ENCODE assay signal across 8 cellular contexts in the genomic region with DNA sequence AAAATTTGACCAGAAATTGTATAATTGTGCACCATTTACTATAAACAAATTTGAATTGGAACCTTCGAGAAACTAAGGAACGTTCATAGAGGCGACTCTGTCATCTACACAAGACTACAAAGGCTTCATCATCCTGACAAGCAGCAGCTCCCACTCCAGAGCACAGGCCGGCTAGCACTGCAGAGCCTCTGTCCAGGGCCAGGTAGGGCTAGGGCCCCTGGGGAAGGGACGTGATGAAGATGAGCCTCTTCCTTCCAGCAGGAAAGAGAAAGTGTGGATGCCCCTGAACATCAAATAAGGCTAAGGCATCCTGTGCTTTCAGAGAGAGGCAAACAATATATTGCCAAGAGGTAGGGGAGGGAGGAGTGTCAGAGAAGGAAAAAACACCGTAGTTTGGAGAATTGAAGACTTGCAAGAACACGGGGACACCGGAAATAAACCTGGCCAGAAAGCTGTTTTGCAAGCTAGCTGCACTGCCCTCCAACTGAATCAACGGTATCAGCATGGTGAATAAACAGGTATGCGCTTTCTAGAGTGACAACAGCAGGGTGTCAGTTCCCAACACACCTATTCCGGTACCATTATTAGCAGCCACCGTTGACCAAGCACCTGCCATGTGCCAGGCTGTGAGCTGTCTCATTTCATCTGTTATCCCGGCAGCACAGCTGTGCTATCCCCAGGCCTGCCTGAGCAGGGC. TPM values are rescaled to one million over a fixed set of nuclear protein-coding genes. Genes with fewer than 3 reads are reported as not detected.
DNase-seq lines count a peak whose midpoint lies in the region; ATAC-seq lines count a peak whose summit lies in the region.

No MANE protein-coding gene starts in this region.

- H3K4ac ChIP-seq in neuronal stem cell (ENCODE audit: low read length) = no peak overlapping the region

- no peaks in the 10 kb centered on the region for H3K79me1 ChIP-seq in neuronal stem cell (ENCODE audit: low read depth, low read length)

- H3K27ac Mint-ChIP-seq in central memory CD8-positive, alpha-beta T cell (ENCODE audit: low read depth) = peak overlapping the region; percentile 85
- H3K27ac Mint-ChIP-seq in natural killer cell treated with Interleukin-12 subunit alpha and Interleukin-12 subunit beta and Interleukin-15 and Interleukin-18, amount 100 ng/mL, for 72 hours = peak overlapping the region in 1 of 2 donors; percentile 46

- peaks cover 0 to 4% of the 10 kb centered on the region in 2 donors for H3K36me3 ChIP-seq in neuronal stem cell (replicated peaks in 1 of 2; ENCODE audit: control insufficient read depth in 2 of 2, insufficient read depth in 2 of 2, low read length in 2 of 2)

- no peak overlapping the region for H3K27ac ChIP-seq in neuronal stem cell (replicated peaks; ENCODE audit: low read length)

- no peak overlapping the region for H3K9ac ChIP-seq in neuronal stem cell (ENCODE audit: low read depth, low read length, poor library complexity)

- no peak overlapping the region for H4K8ac ChIP-seq in neuronal stem cell (ENCODE audit: low read depth, low read length)

- H2AK5ac ChIP-seq in neuronal stem cell (ENCODE audit: low read depth, low read length) = no peak overlapping the region

- DNase-seq in COLO668 (lab: John Stamatoyannopoulos, UW; ENCODE audit: unreplicated experiment) (peak; percentile 38), NCI-H2081 treated with DMSO at 0.1 percent for 48 hours (lab: John Stamatoyannopoulos, UW) (peak; percentile 49), neuronal stem cell (ENCODE audit: low spot score) (no peak)
- DNase-seq in central memory CD8-positive, alpha-beta T cell (ENCODE audit: low spot score in 2 of 2) = peak in 1 of 2 donors; percentile 9
- DNase-seq in natural killer cell treated with Interleukin-12 subunit alpha and Interleukin-12 subunit beta and Interleukin-15 and Interleukin-18, amount 100 ng/mL, for 72 hours (ENCODE audit: low spot score) = no peak

- no peak overlapping the region for H3K4me2 ChIP-seq in neuronal stem cell (ENCODE audit: insufficient read depth, low read length, poor library complexity, severe bottlenecking)

- H3K9me3 ChIP-seq in neuronal stem cell (replicated peaks in 1 of 2; ENCODE audit: control insufficient read depth in 2 of 2, insufficient read depth in 1 of 2, low read depth in 1 of 2, low read length in 2 of 2) = no peaks in the 10 kb centered on the region

- no peak overlapping the region for H2AFZ ChIP-seq in neuronal stem cell (ENCODE audit: low read length)

- H2BK5ac ChIP-seq in neuronal stem cell (ENCODE audit: low read length) = no peak overlapping the region

- peak overlapping the region; percentile 67 for H3K4me3 Mint-ChIP-seq in central memory CD8-positive, alpha-beta T cell
- H3K4me3 Mint-ChIP-seq in natural killer cell treated with Interleukin-12 subunit alpha and Interleukin-12 subunit beta and Interleukin-15 and Interleukin-18, amount 100 ng/mL, for 72 hours = peak overlapping the region; percentile 47

- H3K27me3 Mint-ChIP-seq in central memory CD8-positive, alpha-beta T cell = no peaks in the 10 kb centered on the region
- H3K27me3 Mint-ChIP-seq in natural killer cell treated with Interleukin-12 subunit alpha and Interleukin-12 subunit beta and Interleukin-15 and Interleukin-18, amount 100 ng/mL, for 72 hours = no peaks in the 10 kb centered on the region

- no CpG with 5 or more reads among the region's 13 CpGs for WGBS in neuronal stem cell (ENCODE audit: extremely low coverage in 2 of 2, insufficient read length in 2 of 2, insufficient replicate concordance in 1 of 2), 2 donors

- no peak overlapping the region for H3K4me3 ChIP-seq in neuronal stem cell (ENCODE audit: low read length in 2 of 2)

- H3K36me3 Mint-ChIP-seq in central memory CD8-positive, alpha-beta T cell (ENCODE audit: insufficient read depth) = peaks cover 9% of the 10 kb centered on the region
- H3K36me3 Mint-ChIP-seq in natural killer cell treated with Interleukin-12 subunit alpha and Interleukin-12 subunit beta and Interleukin-15 and Interleukin-18, amount 100 ng/mL, for 72 hours = no peaks in the 10 kb centered on the region

- no peak overlapping the region for H3K18ac ChIP-seq in neuronal stem cell (ENCODE audit: low read length)

- no peak for ATAC-seq in central memory CD8-positive, alpha-beta T cell (replicated peaks; ENCODE audit: extremely low read depth, poor library complexity, severe bottlenecking)
- ATAC-seq in natural killer cell treated with Interleukin-12 subunit alpha and Interleukin-12 subunit beta and Interleukin-15 and Interleukin-18, amount 100 ng/mL, for 72 hours = no peak
- ATAC-seq in GM18873 (IDR thresholded peaks at IDR 0.05; ENCODE audit: low FRiP score, unreplicated experiment) = no peak
- no peak for ATAC-seq in GM21447 (IDR thresholded peaks at IDR 0.05; ENCODE audit: unreplicated experiment)
- ATAC-seq in HG03175 (IDR thresholded peaks at IDR 0.05; ENCODE audit: unreplicated experiment) = no peak

- no peak overlapping the region for H3K23ac ChIP-seq in neuronal stem cell (ENCODE audit: low read depth, low read length, poor library complexity)

- H3K14ac ChIP-seq in neuronal stem cell (ENCODE audit: low read length) = no peak overlapping the region

- no peaks in the 10 kb centered on the region for H3K27me3 ChIP-seq in neuronal stem cell (ENCODE audit: control insufficient read depth in 3 of 3, insufficient read depth in 3 of 3, low read depth in 1 of 3, low read length in 3 of 3)

- H3K9me3 Mint-ChIP-seq in central memory CD8-positive, alpha-beta T cell = no peaks in the 10 kb centered on the region
- no peaks in the 10 kb centered on the region for H3K9me3 Mint-ChIP-seq in natural killer cell treated with Interleukin-12 subunit alpha and Interleukin-12 subunit beta and Interleukin-15 and Interleukin-18, amount 100 ng/mL, for 72 hours

- H2BK120ac ChIP-seq in neuronal stem cell (ENCODE audit: low read depth, low read length) = no peak overlapping the region

- H4K91ac ChIP-seq in neuronal stem cell (ENCODE audit: low read depth, low read length, poor library complexity) = no peak overlapping the region

- peaks cover 8% of the 10 kb centered on the region for H3K4me1 Mint-ChIP-seq in central memory CD8-positive, alpha-beta T cell
- H3K4me1 Mint-ChIP-seq in natural killer cell treated with Interleukin-12 subunit alpha and Interleukin-12 subunit beta and Interleukin-15 and Interleukin-18, amount 100 ng/mL, for 72 hours (ENCODE audit: low read depth in 2 of 2) = peaks cover 7 to 16% of the 10 kb centered on the region in 2 donors

- no peak overlapping the region for H2BK12ac ChIP-seq in neuronal stem cell (ENCODE audit: low read length)

- H2BK15ac ChIP-seq in neuronal stem cell (ENCODE audit: low read length) = no peak overlapping the region

- H3K4me1 ChIP-seq in neuronal stem cell (ENCODE audit: control insufficient read depth in 2 of 2, insufficient read depth in 1 of 2, low read depth in 1 of 2, low read length in 2 of 2) = peaks cover 12 to 19% of the 10 kb centered on the region in 2 donors

RNA-seq across cellular contexts. Expression of a gene that starts 12.4 kb away (rescaled TPM):
- total RNA-seq in natural killer cell treated with Interleukin-12 subunit alpha and Interleukin-12 subunit beta and Interleukin-15 and Interleukin-18, amount 100 ng/mL, for 72 hours = 10 to 100 TPM; 10.5 to 16.2 TPM
- polyA plus RNA-seq in neuronal stem cell (2013, experiment 1 of 2) = 33.7 TPM
- 33.8 TPM for polyA plus RNA-seq in neuronal stem cell (2013, experiment 2 of 2)

Comparison
In these comparisons a context has a peak if more than half of its experiments do, and no peak if none do; other contexts are left out.
1. DNase-seq: peak in COLO668 (single experiment) and NCI-H2081 treated with DMSO at 0.1 percent for 48 hours (single experiment); none in natural killer cell treated with Interleukin-12 subunit alpha and Interleukin-12 subunit beta and Interleukin-15 and Interleukin-18, amount 100 ng/mL, for 72 hours (single experiment) and neuronal stem cell (single experiment).